10 cellular contexts compared by ENCODE assay signal in the genomic region with DNA sequence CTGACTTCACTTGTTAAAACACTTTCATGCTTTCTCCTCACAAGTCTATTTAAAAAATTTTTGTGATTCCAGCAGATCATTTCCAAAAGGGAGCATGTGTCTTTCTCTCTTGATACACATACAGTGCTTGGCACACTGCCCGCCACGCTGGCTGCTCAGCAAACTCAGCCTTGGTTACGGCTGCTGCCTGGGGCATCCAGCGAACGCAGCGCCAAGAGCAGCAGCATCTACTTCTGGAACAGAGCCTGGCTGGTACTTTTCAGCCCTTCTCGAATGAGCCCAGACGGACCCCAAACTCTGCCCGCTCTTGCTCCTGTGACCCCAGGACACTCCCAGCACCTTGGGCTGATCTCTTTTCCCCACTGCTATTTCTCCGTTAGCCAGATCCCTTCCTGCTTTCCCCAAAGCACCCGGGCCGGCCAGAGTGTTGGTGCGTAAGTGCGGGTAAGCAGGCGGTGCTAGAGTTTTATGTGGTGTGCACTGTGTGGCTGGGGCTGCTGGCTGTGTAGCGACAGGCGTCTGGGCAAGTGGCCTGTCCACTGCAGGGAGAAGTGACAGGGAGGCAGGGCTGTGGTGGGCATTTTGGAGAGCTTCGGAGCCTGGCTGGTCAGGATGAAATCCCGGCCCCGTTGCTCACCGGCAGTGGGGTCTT.
DNase-seq lines count a peak whose midpoint lies in the region; ATAC-seq and TF ChIP-seq lines count a peak whose summit lies in the region.
"Had no signal": no experiment of that assay in that cellular context is flagged by ENCODE, and none has a peak within 500 bp of the region (broad histone marks: within the 10 kb centered on the region; RNA-seq: fewer than 3 reads in every experiment).

No MANE protein-coding gene starts in this region.

- no peak overlapping the region for H2AK5ac ChIP-seq in H9 (ENCODE audit: insufficient read length, low read length)

- no peak overlapping the region for H2AFZ ChIP-seq in H9 (ENCODE audit: low read length)

- intact Hi-C loops in heart right ventricle (cut with DNase I), result no loop called here
- intact Hi-C loops in sigmoid colon (cut with DNase I), result loop anchor here (2.0 kb wide), 1 partner anchor 72 kb away; no protein-coding TSS in a partner anchor

- DNase-seq in H9 (no peak), SJCRH30 (peak; percentile 34 to 40), heart right ventricle (peak; percentile 43 to 74), sigmoid colon (peak; percentile 93), NCI-H146 (lab: John Stamatoyannopoulos, UW) (no peak), NOMO-1 treated with DMSO at 0.1 percent for 48 hours (lab: John Stamatoyannopoulos, UW; ENCODE audit: unreplicated experiment) (no peak)
- no peak for DNase-seq in stimulated activated CD4-positive, alpha-beta T cell treated with anti-CD3 and anti-CD28 coated beads, Interleukin-12 subunit alpha, Interleukin-12 subunit beta, amount 100 ng/mL, for 4 hours
- DNase-seq: KG1 had no signal

- H3K9me3 Mint-ChIP-seq in H9, result no peaks in the 10 kb centered on the region

- H3K4me3 ChIP-seq in SJCRH30 (no peak overlapping the region), heart right ventricle (no peak overlapping the region), sigmoid colon (peak overlapping the region in 1 of 4 donors; percentile 5)
- H3K4me3 ChIP-seq: ascending aorta had no signal

- TF ChIP-seq EP300 in sigmoid colon (IDR thresholded peaks at IDR 0.05), result no peak

- no peak overlapping the region for H4K91ac ChIP-seq in H9 (ENCODE audit: insufficient read length, low read depth, low read length)

- H3K36me3 ChIP-seq in SJCRH30, result no peaks in the 10 kb centered on the region; the same call in 1 of the 2 replicates
- H3K36me3 ChIP-seq in heart right ventricle, result peaks cover 0 to 83% (median 0%) of the 10 kb centered on the region in 9 donors
- H3K36me3 ChIP-seq in sigmoid colon, result peaks cover 0 to 28% (median 7%) of the 10 kb centered on the region in 4 donors

- H3K4me2 ChIP-seq in H9 (ENCODE audit: insufficient read depth, insufficient read length, low read length), result no peak overlapping the region

- no peak overlapping the region for H4K8ac ChIP-seq in H9 (replicated peaks; ENCODE audit: insufficient read length, low read depth, low read length)

- no peak overlapping the region for H3K9ac ChIP-seq in H9 (ENCODE audit: extremely low read depth, insufficient read length, low read length)

- peaks cover 23 to 54% (median 51%) of the 10 kb centered on the region in 3 experiments for H3K36me3 Mint-ChIP-seq in H9 (ENCODE audit: insufficient read depth in 1 of 3, low read depth in 3 of 3)

- H3K14ac ChIP-seq in H9 (ENCODE audit: insufficient read depth, low read length), result no peak overlapping the region

- no peaks in the 10 kb centered on the region for H3K23me2 ChIP-seq in H9 (ENCODE audit: insufficient read length, low read depth, low read length, poor library complexity, severe bottlenecking)

- H4K20me1 ChIP-seq in H9 (ENCODE audit: control insufficient read depth, insufficient read depth, insufficient read length), result no peaks in the 10 kb centered on the region

- H3K4me1 ChIP-seq in H9 (ENCODE audit: insufficient read depth, low read length), result no peaks in the 10 kb centered on the region
- H3K4me1 ChIP-seq in SJCRH30, result no peaks in the 10 kb centered on the region; the same call in 1 of the 2 replicates
- H3K4me1 ChIP-seq in heart right ventricle, result peaks cover 0 to 9% (median 0%) of the 10 kb centered on the region in 9 donors
- peaks cover 0 to 26% (median 20%) of the 10 kb centered on the region in 4 donors for H3K4me1 ChIP-seq in sigmoid colon
- H3K4me1 ChIP-seq: ascending aorta had no signal

- no peaks in the 10 kb centered on the region for H3K79me1 ChIP-seq in H9 (ENCODE audit: insufficient read depth, low read depth, low read length, poor library complexity, severe bottlenecking)

- H3K27me3 ChIP-seq in H9 (ENCODE audit: insufficient read depth, low read length), result no peaks in the 10 kb centered on the region
- no peaks in the 10 kb centered on the region for H3K27me3 ChIP-seq in SJCRH30
- no peaks in the 10 kb centered on the region for H3K27me3 ChIP-seq in heart right ventricle
- H3K27me3 ChIP-seq in sigmoid colon, result no peaks in the 10 kb centered on the region
- H3K27me3 ChIP-seq: ascending aorta had no signal

- no peak overlapping the region for H2BK12ac ChIP-seq in H9 (ENCODE audit: insufficient read length, low read depth, low read length)

- H3K56ac ChIP-seq in H9 (ENCODE audit: insufficient read length, low read depth, low read length), result no peak overlapping the region

- no peak overlapping the region for H2BK20ac ChIP-seq in H9 (ENCODE audit: low read depth, low read length, poor library complexity, severe bottlenecking)

- no peak for TF ChIP-seq POLR2A in sigmoid colon (IDR thresholded peaks at IDR 0.05)

- no peak overlapping the region for H3K18ac ChIP-seq in H9 (ENCODE audit: insufficient read length, low read depth, low read length)

- H3K79me2 ChIP-seq in H9 (ENCODE audit: insufficient read depth, low read length), result no peaks in the 10 kb centered on the region

- H3K4me3 Mint-ChIP-seq in H9, result no peak overlapping the region

- H3K9me3 ChIP-seq in H9 (ENCODE audit: control insufficient read depth, low read depth, low read length) (no peaks in the 10 kb centered on the region), SJCRH30 (replicated peaks) (no peaks in the 10 kb centered on the region), heart right ventricle (no peaks in the 10 kb centered on the region), sigmoid colon (no peaks in the 10 kb centered on the region)
- H3K9me3 ChIP-seq: ascending aorta had no signal

- no peaks in the 10 kb centered on the region for H3K27me3 Mint-ChIP-seq in H9 (ENCODE audit: low read depth)

- no peak for TF ChIP-seq CTCF in H9 (conservative IDR thresholded peaks at IDR 0.05)
- TF ChIP-seq CTCF in heart right ventricle (IDR thresholded peaks at IDR 0.05), result no peak
- TF ChIP-seq CTCF in sigmoid colon (IDR thresholded peaks at IDR 0.05), result no peak

- H2BK120ac ChIP-seq in H9 (ENCODE audit: low read depth, low read length, poor library complexity, severe bottlenecking), result no peak overlapping the region

- peak overlapping the region; percentile 57 to 86 (median 79); a peak in 3 of 7 replicates for H3K27ac Mint-ChIP-seq in H9

- H2BK5ac ChIP-seq in H9 (ENCODE audit: insufficient read length, low read length), result no peak overlapping the region

- H3K23ac ChIP-seq in H9 (ENCODE audit: insufficient read length, low read depth, low read length), result no peak overlapping the region

- no peak overlapping the region for H3K4ac ChIP-seq in H9 (ENCODE audit: low read depth, low read length)

- ATAC-seq in heart right ventricle (peak; percentile 30 to 68 (median 51)), GM21825 (IDR thresholded peaks at IDR 0.05; ENCODE audit: unreplicated experiment) (no peak)

- no peak overlapping the region for H3T11ph ChIP-seq in H9 (ENCODE audit: low read length)

- no peak overlapping the region for H4K5ac ChIP-seq in H9 (ENCODE audit: insufficient read length, low read depth, low read length)

- H3K27ac ChIP-seq in H9 (ENCODE audit: insufficient read length, low read depth, low read length) (no peak overlapping the region), SJCRH30 (no peak overlapping the region), heart right ventricle (peak overlapping the region in 1 of 10 donors; percentile 15), sigmoid colon (peak overlapping the region; percentile 35 to 79 (median 74))

- no CpG with 5 or more reads among the region's 21 CpGs for WGBS in H9 (ENCODE audit: extremely low coverage, insufficient read length, low lambda C conversion rate)
- 67 to 69% methylated on average over 21 of the region's 21 CpGs for WGBS in heart right ventricle, 2 donors
- 79 to 90% methylated on average over 21 of the region's 21 CpGs for WGBS in sigmoid colon, 2 donors

- H3K4me1 Mint-ChIP-seq in H9, result no peaks in the 10 kb centered on the region

- no peak overlapping the region for H2BK15ac ChIP-seq in H9 (ENCODE audit: low read depth, low read length)

Comparison
In these comparisons a context has a peak if more than half of its experiments do, and no peak if none do; other contexts are left out.
1. DNase-seq: peak in SJCRH30 (2 of 2), heart right ventricle (2 of 2) and sigmoid colon (single experiment); none in H9 (single experiment), NCI-H146 (single experiment), NOMO-1 treated with DMSO at 0.1 percent for 48 hours (single experiment) and stimulated activated CD4-positive, alpha-beta T cell treated with anti-CD3 and anti-CD28 coated beads, Interleukin-12 subunit alpha, Interleukin-12 subunit beta, amount 100 ng/mL, for 4 hours (single experiment).
2. H3K27ac ChIP-seq: peak in sigmoid colon (4 of 4); none in H9 (single experiment) and SJCRH30 (single experiment).